ENCODE assay signal across 1 cellular context in the genomic region with DNA sequence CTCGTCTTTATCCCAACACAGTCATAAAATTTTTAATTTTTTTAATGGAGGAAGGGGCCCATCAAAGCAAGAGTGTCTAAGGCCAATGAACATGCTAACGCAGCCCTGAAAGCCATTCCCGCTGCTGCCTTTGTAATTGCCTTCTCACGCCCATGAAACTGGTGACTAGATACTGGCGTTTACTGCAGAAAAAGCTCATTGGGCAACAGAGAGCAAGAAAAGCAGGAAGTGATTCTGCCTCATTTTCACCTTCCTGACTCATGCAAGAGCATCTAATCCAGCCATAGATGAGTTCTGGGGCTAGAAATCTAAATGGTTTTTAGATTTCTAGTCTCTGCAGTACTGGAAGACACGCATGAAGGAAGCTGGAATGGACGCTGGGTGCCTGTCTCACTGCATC.
TF ChIP-seq lines count a peak whose summit lies in the region.

No MANE protein-coding gene starts in this region.

TF ChIP-seq in GM23338, 12 proteins besides CTCF, POLR2A, EP300 and RAD21 (continued from another document):
- TF ChIP-seq, protein P1, sequence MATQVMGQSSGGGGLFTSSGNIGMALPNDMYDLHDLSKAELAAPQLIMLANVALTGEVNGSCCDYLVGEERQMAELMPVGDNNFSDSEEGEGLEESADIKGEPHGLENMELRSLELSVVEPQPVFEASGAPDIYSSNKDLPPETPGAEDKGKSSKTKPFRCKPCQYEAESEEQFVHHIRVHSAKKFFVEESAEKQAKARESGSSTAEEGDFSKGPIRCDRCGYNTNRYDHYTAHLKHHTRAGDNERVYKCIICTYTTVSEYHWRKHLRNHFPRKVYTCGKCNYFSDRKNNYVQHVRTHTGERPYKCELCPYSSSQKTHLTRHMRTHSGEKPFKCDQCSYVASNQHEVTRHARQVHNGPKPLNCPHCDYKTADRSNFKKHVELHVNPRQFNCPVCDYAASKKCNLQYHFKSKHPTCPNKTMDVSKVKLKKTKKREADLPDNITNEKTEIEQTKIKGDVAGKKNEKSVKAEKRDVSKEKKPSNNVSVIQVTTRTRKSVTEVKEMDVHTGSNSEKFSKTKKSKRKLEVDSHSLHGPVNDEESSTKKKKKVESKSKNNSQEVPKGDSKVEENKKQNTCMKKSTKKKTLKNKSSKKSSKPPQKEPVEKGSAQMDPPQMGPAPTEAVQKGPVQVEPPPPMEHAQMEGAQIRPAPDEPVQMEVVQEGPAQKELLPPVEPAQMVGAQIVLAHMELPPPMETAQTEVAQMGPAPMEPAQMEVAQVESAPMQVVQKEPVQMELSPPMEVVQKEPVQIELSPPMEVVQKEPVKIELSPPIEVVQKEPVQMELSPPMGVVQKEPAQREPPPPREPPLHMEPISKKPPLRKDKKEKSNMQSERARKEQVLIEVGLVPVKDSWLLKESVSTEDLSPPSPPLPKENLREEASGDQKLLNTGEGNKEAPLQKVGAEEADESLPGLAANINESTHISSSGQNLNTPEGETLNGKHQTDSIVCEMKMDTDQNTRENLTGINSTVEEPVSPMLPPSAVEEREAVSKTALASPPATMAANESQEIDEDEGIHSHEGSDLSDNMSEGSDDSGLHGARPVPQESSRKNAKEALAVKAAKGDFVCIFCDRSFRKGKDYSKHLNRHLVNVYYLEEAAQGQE (IDR thresholded peaks at IDR 0.05; ENCODE audit: unreplicated experiment) = no peak
- TF ChIP-seq, protein P2, sequence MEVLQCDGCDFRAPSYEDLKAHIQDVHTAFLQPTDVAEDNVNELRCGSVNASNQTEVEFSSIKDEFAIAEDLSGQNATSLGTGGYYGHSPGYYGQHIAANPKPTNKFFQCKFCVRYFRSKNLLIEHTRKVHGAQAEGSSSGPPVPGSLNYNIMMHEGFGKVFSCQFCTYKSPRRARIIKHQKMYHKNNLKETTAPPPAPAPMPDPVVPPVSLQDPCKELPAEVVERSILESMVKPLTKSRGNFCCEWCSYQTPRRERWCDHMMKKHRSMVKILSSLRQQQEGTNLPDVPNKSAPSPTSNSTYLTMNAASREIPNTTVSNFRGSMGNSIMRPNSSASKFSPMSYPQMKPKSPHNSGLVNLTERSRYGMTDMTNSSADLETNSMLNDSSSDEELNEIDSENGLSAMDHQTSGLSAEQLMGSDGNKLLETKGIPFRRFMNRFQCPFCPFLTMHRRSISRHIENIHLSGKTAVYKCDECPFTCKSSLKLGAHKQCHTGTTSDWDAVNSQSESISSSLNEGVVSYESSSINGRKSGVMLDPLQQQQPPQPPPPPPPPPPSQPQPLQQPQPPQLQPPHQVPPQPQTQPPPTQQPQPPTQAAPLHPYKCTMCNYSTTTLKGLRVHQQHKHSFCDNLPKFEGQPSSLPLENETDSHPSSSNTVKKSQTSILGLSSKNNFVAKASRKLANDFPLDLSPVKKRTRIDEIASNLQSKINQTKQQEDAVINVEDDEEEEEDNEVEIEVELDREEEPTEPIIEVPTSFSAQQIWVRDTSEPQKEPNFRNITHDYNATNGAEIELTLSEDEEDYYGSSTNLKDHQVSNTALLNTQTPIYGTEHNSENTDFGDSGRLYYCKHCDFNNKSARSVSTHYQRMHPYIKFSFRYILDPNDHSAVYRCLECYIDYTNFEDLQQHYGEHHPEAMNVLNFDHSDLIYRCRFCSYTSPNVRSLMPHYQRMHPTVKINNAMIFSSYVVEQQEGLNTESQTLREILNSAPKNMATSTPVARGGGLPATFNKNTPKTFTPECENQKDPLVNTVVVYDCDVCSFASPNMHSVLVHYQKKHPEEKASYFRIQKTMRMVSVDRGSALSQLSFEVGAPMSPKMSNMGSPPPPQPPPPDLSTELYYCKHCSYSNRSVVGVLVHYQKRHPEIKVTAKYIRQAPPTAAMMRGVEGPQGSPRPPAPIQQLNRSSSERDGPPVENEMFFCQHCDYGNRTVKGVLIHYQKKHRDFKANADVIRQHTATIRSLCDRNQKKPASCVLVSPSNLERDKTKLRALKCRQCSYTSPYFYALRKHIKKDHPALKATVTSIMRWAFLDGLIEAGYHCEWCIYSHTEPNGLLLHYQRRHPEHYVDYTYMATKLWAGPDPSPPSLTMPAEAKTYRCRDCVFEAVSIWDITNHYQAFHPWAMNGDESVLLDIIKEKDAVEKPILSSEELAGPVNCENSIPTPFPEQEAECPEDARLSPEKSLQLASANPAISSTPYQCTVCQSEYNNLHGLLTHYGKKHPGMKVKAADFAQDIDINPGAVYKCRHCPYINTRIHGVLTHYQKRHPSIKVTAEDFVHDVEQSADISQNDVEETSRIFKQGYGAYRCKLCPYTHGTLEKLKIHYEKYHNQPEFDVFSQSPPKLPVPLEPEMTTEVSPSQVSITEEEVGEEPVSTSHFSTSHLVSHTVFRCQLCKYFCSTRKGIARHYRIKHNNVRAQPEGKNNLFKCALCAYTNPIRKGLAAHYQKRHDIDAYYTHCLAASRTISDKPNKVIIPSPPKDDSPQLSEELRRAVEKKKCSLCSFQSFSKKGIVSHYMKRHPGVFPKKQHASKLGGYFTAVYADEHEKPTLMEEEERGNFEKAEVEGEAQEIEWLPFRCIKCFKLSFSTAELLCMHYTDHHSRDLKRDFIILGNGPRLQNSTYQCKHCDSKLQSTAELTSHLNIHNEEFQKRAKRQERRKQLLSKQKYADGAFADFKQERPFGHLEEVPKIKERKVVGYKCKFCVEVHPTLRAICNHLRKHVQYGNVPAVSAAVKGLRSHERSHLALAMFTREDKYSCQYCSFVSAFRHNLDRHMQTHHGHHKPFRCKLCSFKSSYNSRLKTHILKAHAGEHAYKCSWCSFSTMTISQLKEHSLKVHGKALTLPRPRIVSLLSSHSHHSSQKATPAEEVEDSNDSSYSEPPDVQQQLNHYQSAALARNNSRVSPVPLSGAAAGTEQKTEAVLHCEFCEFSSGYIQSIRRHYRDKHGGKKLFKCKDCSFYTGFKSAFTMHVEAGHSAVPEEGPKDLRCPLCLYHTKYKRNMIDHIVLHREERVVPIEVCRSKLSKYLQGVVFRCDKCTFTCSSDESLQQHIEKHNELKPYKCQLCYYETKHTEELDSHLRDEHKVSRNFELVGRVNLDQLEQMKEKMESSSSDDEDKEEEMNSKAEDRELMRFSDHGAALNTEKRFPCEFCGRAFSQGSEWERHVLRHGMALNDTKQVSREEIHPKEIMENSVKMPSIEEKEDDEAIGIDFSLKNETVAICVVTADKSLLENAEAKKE (CRISPR knock-in tag; IDR thresholded peaks at IDR 0.05) = no peak
- TF ChIP-seq JUNB (IDR thresholded peaks at IDR 0.05; ENCODE audit: unreplicated experiment) = no peak
- TF ChIP-seq ZNF114 (CRISPR knock-in tag; IDR thresholded peaks at IDR 0.05) = no peak
TF ChIP-seq in GM23338: peak in this region for 0.
